In the genomic region with DNA sequence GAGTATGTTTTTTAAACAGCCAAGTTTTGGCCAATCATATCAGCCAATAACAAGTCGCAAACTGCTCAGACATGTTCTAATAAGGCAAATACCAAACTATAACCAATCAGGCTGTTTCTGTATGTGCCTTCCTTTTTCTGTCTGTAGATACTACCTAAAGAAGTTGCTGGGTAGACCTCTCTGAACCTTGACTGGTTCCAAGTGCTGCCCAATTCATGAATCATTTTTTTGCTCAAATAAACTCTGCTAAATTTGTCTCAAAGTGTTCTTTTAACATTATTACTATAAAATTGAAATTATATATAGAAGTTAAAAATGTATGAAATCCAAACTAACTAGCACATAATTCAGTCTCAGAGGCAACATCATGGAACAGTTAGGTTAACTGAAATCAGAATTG, we compare ENCODE assay signal across 30 cellular contexts.
"Had no signal": no experiment of that assay in that cellular context is flagged by ENCODE, and none has a peak within 500 bp of the region (broad histone marks: within the 10 kb centered on the region; RNA-seq: fewer than 3 reads in every experiment).

No MANE protein-coding gene starts in this region.

- H3K4me3 ChIP-seq: adrenal gland, body of pancreas, breast epithelium had no signal

- H3K27me3 ChIP-seq: adrenal gland, body of pancreas, brain microvascular endothelial cell, breast epithelium had no signal

- DNase-seq: activated B cell treated with CpG ODN at 0.5 μM for 24 hours; activated CD4-positive, alpha-beta memory T cell treated with anti-CD3 and anti-CD28 coated beads for 36 hours; activated CD4-positive, alpha-beta T cell treated with anti-CD3 and anti-CD28 coated beads for 4 hours; activated CD4-positive, alpha-beta T cell treated with anti-CD3 and anti-CD28 coated beads, Interleukin-2, amount 10 ng/mL, durations not matched to agents 24 days and 14 days; activated CD4-positive, alpha-beta T cell treated with anti-CD3 and anti-CD28 coated beads, Interleukin-2, amount 50 U/mL, for 1 hour; activated CD4-positive, alpha-beta T cell treated with anti-CD3 and anti-CD28 coated beads, Interleukin-2, amount 50 U/mL, for 4 hours; activated CD4-positive, CD25-positive, alpha-beta regulatory T cell treated with anti-CD3 and anti-CD28 coated beads, Interleukin-2, amount 50 U/mL, for 72 hours; activated CD8-positive, alpha-beta memory T cell treated with anti-CD3 and anti-CD28 coated beads, Interleukin-2, amount 50 U/mL, for 4 hours; activated CD8-positive, alpha-beta T cell treated with anti-CD3 and anti-CD28 coated beads for 36 hours; activated effector memory CD4-positive, alpha-beta T cell treated with anti-CD3 and anti-CD28 coated beads, Interleukin-2, amount 50 U/mL, for 16 hours; activated gamma-delta T cell treated with Interleukin-2 at 50 U/mL for 16 hours; activated naive CD4-positive, alpha-beta T cell; activated naive CD4-positive, alpha-beta T cell treated with anti-CD3 and anti-CD28 coated beads for 36 hours; activated naive CD4-positive, alpha-beta T cell treated with anti-CD3 and anti-CD28 coated beads, Interleukin-2, amount 50 U/mL, for 16 hours; activated naive CD8-positive, alpha-beta T cell treated with anti-CD3 and anti-CD28 coated beads for 36 hours; activated T-cell treated with anti-CD3 and anti-CD28 coated beads for 4 hours; activated T-cell treated with anti-CD3 and anti-CD28 coated beads, Interleukin-2, amount 50 U/mL, for 1 hour; activated T-cell treated with anti-CD3 and anti-CD28 coated beads, Interleukin-2, amount 50 U/mL, for 4 hours; activated T-cell treated with anti-CD3 and anti-CD28 coated beads, Interleukin-2, amount 50 U/mL, for 72 hours; adrenal gland; amniotic stem cell; aorta; body of pancreas; brain microvascular endothelial cell; central memory CD4-positive, alpha-beta T cell; T-helper 1 cell; T-helper 2 cell; T-helper 9 cell had no signal

- H3K27ac ChIP-seq: adrenal gland, body of pancreas, brain microvascular endothelial cell, breast epithelium, VCaP had no signal

- H3K36me3 ChIP-seq: adrenal gland, brain microvascular endothelial cell, breast epithelium had no signal

- H3K9me3 ChIP-seq: adrenal gland, body of pancreas, breast epithelium had no signal
